Comparison of ENCODE assay signal across 20 cellular contexts in genomic region chr1:170755791-170756190, GRCh38.
"Had no signal": no experiment of that assay in that cellular context is flagged by ENCODE, and none has a peak within 500 bp of the region (broad histone marks: within the 10 kb centered on the region; RNA-seq: fewer than 3 reads in every experiment).

No MANE protein-coding gene starts in this region.

- DNase-seq: natural killer cell; occipital lobe; ovary; posterior cingulate gyrus; psoas muscle; right cardiac atrium; right lobe of liver; sigmoid colon; small intestine; stimulated activated CD4-positive, alpha-beta T cell treated with anti-CD3 and anti-CD28 coated beads, Interleukin-15, amount 100 ng/mL, for 24 hours; stimulated activated CD4-positive, alpha-beta T cell treated with anti-CD3 and anti-CD28 coated beads, Interleukin-2, amount 100 ng/mL, for 24 hours; stimulated activated CD4-positive, alpha-beta T cell treated with anti-CD3 and anti-CD28 coated beads, Interleukin-2, amount 100 ng/mL, for 48 hours; stimulated activated CD4-positive, alpha-beta T cell treated with anti-CD3 and anti-CD28 coated beads, Interleukin-4, amount 100 ng/mL, for 24 hours; stimulated activated naive B cell treated with anti-CD40 and anti-IgM and Interleukin-4, amounts not matched to agents 10 μg/mL and 1 μg/mL and 100 μg/mL, for 72 hours; stimulated activated naive CD4-positive, alpha-beta T cell treated with Interleukin-2 at 50 U/mL for 16 hours; stomach; thyroid gland; trophoblast cell; upper lobe of left lung had no signal

- FAIRE-seq: small intestine, urothelium cell line had no signal
